26 cellular contexts compared by ENCODE assay signal in genomic region chr7:78359836-78360235, GRCh38.
"Had no signal": no experiment of that assay in that cellular context is flagged by ENCODE, and none has a peak within 500 bp of the region (broad histone marks: within the 10 kb centered on the region; RNA-seq: fewer than 3 reads in every experiment).

No MANE protein-coding gene starts in this region.

- ATAC-seq: stimulated activated effector memory CD8-positive, alpha-beta T cell treated with anti-CD3 and anti-CD28 coated beads, Interleukin-12 subunit alpha, Interleukin-12 subunit beta, amount 100 ng/mL, for 72 hours; stimulated activated naive B cell treated with anti-CD40 and anti-IgM and Interleukin-4, amounts not matched to agents 10 μg/mL and 1 μg/mL and 100 μg/mL, for 72 hours; stimulated activated naive CD8-positive, alpha-beta T cell treated with anti-CD3 and anti-CD28 coated beads, Interleukin-15, amount 100 ng/mL, for 72 hours; stimulated activated naive CD8-positive, alpha-beta T cell treated with anti-CD3 and anti-CD28 coated beads, Interleukin-15, Interleukin-2, amounts not matched to agents 100 U/mL and 50 U/mL, for 24 hours; upper lobe of right lung had no signal

- DNase-seq: stimulated activated CD4-positive, alpha-beta T cell treated with anti-CD3 and anti-CD28 coated beads, Interleukin-2, amount 100 ng/mL, for 48 hours; stimulated activated CD4-positive, alpha-beta T cell treated with anti-CD3 and anti-CD28 coated beads, Interleukin-4, amount 100 ng/mL, for 1 hour; stimulated activated CD4-positive, alpha-beta T cell treated with anti-CD3 and anti-CD28 coated beads, Interleukin-4, amount 100 ng/mL, for 24 hours; stimulated activated CD4-positive, alpha-beta T cell treated with anti-CD3 and anti-CD28 coated beads, Interleukin-4, amount 100 ng/mL, for 4 hours; stimulated activated CD8-positive, alpha-beta memory T cell treated with anti-CD3 and anti-CD28 coated beads, Interleukin-4, amount 100 ng/mL, for 48 hours; stimulated activated naive B cell treated with anti-CD40 and anti-IgM and Interleukin-4, amounts not matched to agents 10 μg/mL and 1 μg/mL and 100 μg/mL, for 72 hours; stimulated activated naive CD4-positive, alpha-beta T cell; stimulated activated naive CD4-positive, alpha-beta T cell treated with Interleukin-2 at 50 U/mL for 16 hours; stimulated activated naive CD8-positive, alpha-beta T cell treated with anti-CD3 and anti-CD28 coated beads, Interleukin-15, amount 100 ng/mL, for 72 hours; stimulated activated naive CD8-positive, alpha-beta T cell treated with anti-CD3 and anti-CD28 coated beads, Interleukin-15, Interleukin-2, amounts not matched to agents 100 U/mL and 50 U/mL, for 24 hours; stomach; substantia nigra; testis; thyroid gland; tibial artery; transverse colon; trophoblast cell; upper lobe of left lung; upper lobe of right lung; uterus had no signal

- H3K9me3 ChIP-seq: stomach, suprapubic skin, testis, thoracic aorta, thyroid gland, tibial artery, tibial nerve, transverse colon, upper lobe of left lung, upper lobe of right lung, uterus, vagina had no signal

- H3K4me3 ChIP-seq: stomach, suprapubic skin, testis, thoracic aorta, thyroid gland, tibial artery, tibial nerve, transverse colon, upper lobe of left lung, upper lobe of right lung, uterus, vagina had no signal

- H3K4me1 ChIP-seq: stomach, suprapubic skin, testis, thyroid gland, tibial artery, tibial nerve, transverse colon, upper lobe of left lung, upper lobe of right lung, uterus, vagina had no signal

- H3K27ac ChIP-seq: stomach, suprapubic skin, testis, thoracic aorta, thyroid gland, tibial artery, tibial nerve, transverse colon, upper lobe of left lung, upper lobe of right lung, uterus, vagina had no signal

- H3K36me3 ChIP-seq: stomach, suprapubic skin, thoracic aorta, thyroid gland, tibial artery, tibial nerve, transverse colon, upper lobe of left lung, upper lobe of right lung, uterus, vagina had no signal

- FAIRE-seq: urothelium cell line had no signal

- H3K27me3 ChIP-seq: stomach, suprapubic skin, testis, thyroid gland, tibial artery, tibial nerve, transverse colon, upper lobe of left lung, upper lobe of right lung, uterus, vagina had no signal
